ENCODE assay signal across 20 cellular contexts in the genomic region with DNA sequence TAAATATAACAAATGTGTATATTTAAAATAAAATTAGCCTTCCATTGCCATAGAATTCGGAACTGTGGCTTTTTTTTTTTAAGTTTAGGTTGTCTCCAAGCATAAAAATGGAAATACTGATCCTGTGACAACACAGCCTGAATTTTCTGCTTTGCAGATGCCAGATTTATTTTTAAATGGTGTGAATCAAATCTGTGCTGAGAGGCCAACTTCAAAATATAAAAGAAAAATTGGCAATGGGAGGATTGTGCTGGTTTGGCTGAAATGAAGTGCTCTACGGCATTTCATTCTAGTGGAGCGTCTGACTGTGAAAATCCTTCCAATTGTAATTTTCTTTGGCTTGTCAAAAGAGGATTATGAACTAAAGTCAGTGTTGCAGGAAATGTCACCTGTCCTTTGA.
DNase-seq lines count a peak whose midpoint lies in the region; ATAC-seq and TF ChIP-seq lines count a peak whose summit lies in the region.
"Had no signal": no experiment of that assay in that cellular context is flagged by ENCODE, and none has a peak within 500 bp of the region (broad histone marks: within the 10 kb centered on the region; RNA-seq: fewer than 3 reads in every experiment).

No MANE protein-coding gene starts in this region.

- H3K4me2 ChIP-seq in OCI-LY7 (ENCODE audit: low read length), result no peak overlapping the region

- H4K20me1 ChIP-seq in OCI-LY7 (ENCODE audit: insufficient read depth, low read length), result no peaks in the 10 kb centered on the region

- peaks cover 11 to 12% of the 10 kb centered on the region in 2 donors for H3K9me3 Mint-ChIP-seq in activated T-cell treated with anti-CD3 and anti-CD28 coated beads, Interleukin-2, amount 50 U/mL, for 72 hours
- H3K9me3 Mint-ChIP-seq in activated T-helper 17 cell treated with anti-CD3 and anti-CD28 coated beads, Interleukin-2, amount 50 U/mL, for 72 hours, result peaks cover 11% of the 10 kb centered on the region

- no peak overlapping the region for H2AFZ ChIP-seq in OCI-LY7 (ENCODE audit: low read length)

- H3K9me2 ChIP-seq in OCI-LY7 (ENCODE audit: insufficient read depth, low read length), result no peaks in the 10 kb centered on the region

- H3K36me3 ChIP-seq in OCI-LY7 (ENCODE audit: insufficient read depth, low read length) (no peaks in the 10 kb centered on the region), ovary (no peaks in the 10 kb centered on the region)

- ATAC-seq in activated T-cell treated with anti-CD3 and anti-CD28 coated beads, Interleukin-2, amount 50 U/mL, for 72 hours (replicated peaks in 1 of 2), result no peak
- no peak for ATAC-seq in activated T-helper 17 cell treated with anti-CD3 and anti-CD28 coated beads, Interleukin-2, amount 50 U/mL, for 72 hours (replicated peaks)
- ATAC-seq: HCT116, Panc1 had no signal

- intact Hi-C loops in OCI-LY7 (cut with micrococcal nuclease; ENCODE audit: unreplicated experiment), result no loop called here
- intact Hi-C loops in ovary (cut with DNase I), result no loop called here

- peaks cover 2 to 3% of the 10 kb centered on the region in 2 donors for H3K36me3 Mint-ChIP-seq in activated T-cell treated with anti-CD3 and anti-CD28 coated beads, Interleukin-2, amount 50 U/mL, for 72 hours (ENCODE audit: insufficient read depth in 2 of 2)
- H3K36me3 Mint-ChIP-seq in activated T-helper 17 cell treated with anti-CD3 and anti-CD28 coated beads, Interleukin-2, amount 50 U/mL, for 72 hours (ENCODE audit: low read depth), result no peaks in the 10 kb centered on the region
- H3K36me3 Mint-ChIP-seq: CD14-positive monocyte had no signal

- H3K27ac ChIP-seq in OCI-LY7 (ENCODE audit: low read depth, low read length, poor library complexity, severe bottlenecking), result no peak overlapping the region
- no peak overlapping the region for H3K27ac ChIP-seq in ovary

- no peak for TF ChIP-seq CTCF in OCI-LY7 (conservative IDR thresholded peaks at IDR 0.05; ENCODE audit: low read length)
- TF ChIP-seq CTCF in ovary (IDR thresholded peaks at IDR 0.05), result no peak

- H3K9me3 ChIP-seq in OCI-LY7 (ENCODE audit: low read length) (no peaks in the 10 kb centered on the region), ovary (peaks cover 0 to 3% of the 10 kb centered on the region in 2 donors)

- 46 to 68% (median 64%) methylated on average over 3 of the region's 3 CpGs for WGBS in ovary, 3 donors

- no peak for TF ChIP-seq POLR2A in ovary (IDR thresholded peaks at IDR 0.05)

- no peaks in the 10 kb centered on the region for H3K27me3 Mint-ChIP-seq in activated T-cell treated with anti-CD3 and anti-CD28 coated beads, Interleukin-2, amount 50 U/mL, for 72 hours (ENCODE audit: low read depth)
- H3K27me3 Mint-ChIP-seq in activated T-helper 17 cell treated with anti-CD3 and anti-CD28 coated beads, Interleukin-2, amount 50 U/mL, for 72 hours, result no peaks in the 10 kb centered on the region
- H3K27me3 Mint-ChIP-seq: B cell had no signal

- H3K27ac Mint-ChIP-seq in activated T-cell treated with anti-CD3 and anti-CD28 coated beads, Interleukin-2, amount 50 U/mL, for 72 hours, result peak overlapping the region; percentile 42
- no peak overlapping the region for H3K27ac Mint-ChIP-seq in activated T-helper 17 cell treated with anti-CD3 and anti-CD28 coated beads, Interleukin-2, amount 50 U/mL, for 72 hours
- H3K27ac Mint-ChIP-seq: B cell, CD14-positive monocyte had no signal

- H3K4me3 ChIP-seq in OCI-LY7 (ENCODE audit: low read depth, low read length, poor library complexity, severe bottlenecking) (no peak overlapping the region), ovary (no peak overlapping the region)

- no peaks in the 10 kb centered on the region for H3K4me1 Mint-ChIP-seq in activated T-cell treated with anti-CD3 and anti-CD28 coated beads, Interleukin-2, amount 50 U/mL, for 72 hours (ENCODE audit: low read depth)
- no peaks in the 10 kb centered on the region for H3K4me1 Mint-ChIP-seq in activated T-helper 17 cell treated with anti-CD3 and anti-CD28 coated beads, Interleukin-2, amount 50 U/mL, for 72 hours
- H3K4me1 Mint-ChIP-seq: B cell, CD14-positive monocyte had no signal

- DNase-seq in activated T-cell treated with anti-CD3 and anti-CD28 coated beads, Interleukin-2, amount 50 U/mL, for 72 hours, result no peak
- no peak for DNase-seq in activated T-cell treated with anti-CD3 and anti-CD28 coated beads, Interleukin-2, amount 50 U/mL, for 1 hour
- DNase-seq in cerebellar cortex (ENCODE audit: low spot score), result peak; percentile 82
- peak; percentile 37 for DNase-seq in myocyte (ENCODE audit: low read depth)
- no peak for DNase-seq in OCI-LY7 (ENCODE audit: low spot score)
- no peak for DNase-seq in ovary
- DNase-seq: GDM1; KG1; NCI-H1694; NCI-H2081; NCI-H2171; NCI-H345; NCI-H524; NCI-H774; NK-92 treated with Interleukin-12 subunit alpha and Interleukin-12 subunit beta, amount 100 ng/mL, for 24 hours had no signal

- H3K4me1 ChIP-seq in OCI-LY7 (ENCODE audit: insufficient read depth, low read length, poor library complexity, severe bottlenecking) (no peaks in the 10 kb centered on the region), ovary (ENCODE audit: insufficient read depth) (no peaks in the 10 kb centered on the region)

- POLR2A ChIA-PET in OCI-LY7 (lab: Charles Lee), result no interaction called here

- no peaks in the 10 kb centered on the region for H3K79me2 ChIP-seq in OCI-LY7 (ENCODE audit: insufficient read depth, low read depth, low read length)

- H3K4me3 Mint-ChIP-seq in activated T-cell treated with anti-CD3 and anti-CD28 coated beads, Interleukin-2, amount 50 U/mL, for 72 hours, result no peak overlapping the region
- H3K4me3 Mint-ChIP-seq in activated T-helper 17 cell treated with anti-CD3 and anti-CD28 coated beads, Interleukin-2, amount 50 U/mL, for 72 hours, result no peak overlapping the region
- H3K4me3 Mint-ChIP-seq: B cell, CD14-positive monocyte had no signal

- CTCF ChIA-PET in OCI-LY7 (lab: Charles Lee; ENCODE audit: unreplicated experiment), result no interaction called here

- no peak for TF ChIP-seq EP300 in ovary (IDR thresholded peaks at IDR 0.05)

- BruUV-seq in OCI-LY7 (replicated peaks; lab: Mats Ljungman, UMichigan), result no TSS peak

- H3K27me3 ChIP-seq in ovary, result no peaks in the 10 kb centered on the region

Comparison
In these comparisons a context has a peak if more than half of its experiments do, and no peak if none do; other contexts are left out.
1. DNase-seq: peak in cerebellar cortex (single experiment) and myocyte (single experiment); none in activated T-cell treated with anti-CD3 and anti-CD28 coated beads, Interleukin-2, amount 50 U/mL, for 72 hours (0 of 2), activated T-cell treated with anti-CD3 and anti-CD28 coated beads, Interleukin-2, amount 50 U/mL, for 1 hour (single experiment), OCI-LY7 (single experiment) and ovary (0 of 5).